In genomic region chrX:24215282-24215681, GRCh38 we compare ENCODE assay signal across 20 cellular contexts.
"Had no signal": no experiment of that assay in that cellular context is flagged by ENCODE, and none has a peak within 500 bp of the region (broad histone marks: within the 10 kb centered on the region; RNA-seq: fewer than 3 reads in every experiment).

No MANE protein-coding gene starts in this region.

- H3K9me3 Mint-ChIP-seq: activated CD4-positive, alpha-beta memory T cell treated with anti-CD3 and anti-CD28 coated beads for 36 hours; activated naive CD4-positive, alpha-beta T cell treated with anti-CD3 and anti-CD28 coated beads, Interleukin-2, amount 10 ng/mL, durations not matched to agents 7 days and 5 days; activated T-cell treated with anti-CD3 and anti-CD28 coated beads, Interleukin-2, amount 50 U/mL, for 4 hours; dendritic cell treated with granulocyte-macrophage colony-stimulating factor and Interleukin-4, amounts not matched to agents 40 ng/mL and 50 ng/mL, for 4 days; naive thymus-derived CD4-positive, alpha-beta T cell; stimulated activated effector memory CD8-positive, alpha-beta T cell treated with anti-CD3 and anti-CD28 coated beads, Interleukin-12 subunit alpha, Interleukin-12 subunit beta, amount 100 ng/mL, for 72 hours had no signal

- H3K27me3 ChIP-seq: adrenal gland, gastrocnemius medialis, neutrophil, pancreas, stomach had no signal

- H3K27ac Mint-ChIP-seq: activated CD4-positive, alpha-beta memory T cell treated with anti-CD3 and anti-CD28 coated beads for 36 hours; activated naive CD4-positive, alpha-beta T cell treated with anti-CD3 and anti-CD28 coated beads, Interleukin-2, amount 10 ng/mL, durations not matched to agents 7 days and 5 days; dendritic cell treated with granulocyte-macrophage colony-stimulating factor and Interleukin-4, amounts not matched to agents 40 ng/mL and 50 ng/mL, for 4 days; stimulated activated effector memory CD8-positive, alpha-beta T cell treated with anti-CD3 and anti-CD28 coated beads, Interleukin-12 subunit alpha, Interleukin-12 subunit beta, amount 100 ng/mL, for 72 hours had no signal

- ATAC-seq: activated T-cell treated with anti-CD3 and anti-CD28 coated beads, Interleukin-2, amount 50 U/mL, for 4 hours; gastrocnemius medialis; naive thymus-derived CD4-positive, alpha-beta T cell; pancreas; sciatic nerve; stimulated activated effector memory CD8-positive, alpha-beta T cell treated with anti-CD3 and anti-CD28 coated beads, Interleukin-12 subunit alpha, Interleukin-12 subunit beta, amount 100 ng/mL, for 72 hours had no signal

- DNase-seq: activated CD4-positive, alpha-beta memory T cell treated with anti-CD3 and anti-CD28 coated beads for 36 hours; activated naive CD4-positive, alpha-beta T cell treated with anti-CD3 and anti-CD28 coated beads, Interleukin-2, amount 10 ng/mL, durations not matched to agents 7 days and 5 days; activated T-cell treated with anti-CD3 and anti-CD28 coated beads, Interleukin-2, amount 50 U/mL, for 4 hours; adrenal gland; effector memory CD4-positive, alpha-beta T cell; gastrocnemius medialis; head of caudate nucleus; kidney glomerular epithelial cell; mesenchymal stem cell; naive thymus-derived CD4-positive, alpha-beta T cell; pancreas; stimulated activated CD4-positive, alpha-beta T cell treated with anti-CD3 and anti-CD28 coated beads, Interleukin-4, amount 100 ng/mL, for 1 hour; stomach; trophoblast cell; WERI-Rb-1 had no signal

- H3K4me3 ChIP-seq: adrenal gland, gastrocnemius medialis, pancreas, smooth muscle cell, stomach had no signal

- H3K27ac ChIP-seq: adrenal gland, gastrocnemius medialis, neutrophil, pancreas, stomach, WERI-Rb-1 had no signal

- H3K4me1 ChIP-seq: adrenal gland, gastrocnemius medialis, pancreas, stomach had no signal

- H3K4me3 Mint-ChIP-seq: activated CD4-positive, alpha-beta memory T cell treated with anti-CD3 and anti-CD28 coated beads for 36 hours; activated naive CD4-positive, alpha-beta T cell treated with anti-CD3 and anti-CD28 coated beads, Interleukin-2, amount 10 ng/mL, durations not matched to agents 7 days and 5 days; activated T-cell treated with anti-CD3 and anti-CD28 coated beads, Interleukin-2, amount 50 U/mL, for 4 hours; dendritic cell treated with granulocyte-macrophage colony-stimulating factor and Interleukin-4, amounts not matched to agents 40 ng/mL and 50 ng/mL, for 4 days; naive thymus-derived CD4-positive, alpha-beta T cell; stimulated activated effector memory CD8-positive, alpha-beta T cell treated with anti-CD3 and anti-CD28 coated beads, Interleukin-12 subunit alpha, Interleukin-12 subunit beta, amount 100 ng/mL, for 72 hours had no signal

- H3K9me3 ChIP-seq: adrenal gland, gastrocnemius medialis, neutrophil, pancreas, stomach had no signal

- H3K27me3 Mint-ChIP-seq: activated CD4-positive, alpha-beta memory T cell treated with anti-CD3 and anti-CD28 coated beads for 36 hours; activated naive CD4-positive, alpha-beta T cell treated with anti-CD3 and anti-CD28 coated beads, Interleukin-2, amount 10 ng/mL, durations not matched to agents 7 days and 5 days; dendritic cell treated with granulocyte-macrophage colony-stimulating factor and Interleukin-4, amounts not matched to agents 40 ng/mL and 50 ng/mL, for 4 days; naive thymus-derived CD4-positive, alpha-beta T cell had no signal
